Comparison of ENCODE assay signal across 20 cellular contexts in the genomic region with DNA sequence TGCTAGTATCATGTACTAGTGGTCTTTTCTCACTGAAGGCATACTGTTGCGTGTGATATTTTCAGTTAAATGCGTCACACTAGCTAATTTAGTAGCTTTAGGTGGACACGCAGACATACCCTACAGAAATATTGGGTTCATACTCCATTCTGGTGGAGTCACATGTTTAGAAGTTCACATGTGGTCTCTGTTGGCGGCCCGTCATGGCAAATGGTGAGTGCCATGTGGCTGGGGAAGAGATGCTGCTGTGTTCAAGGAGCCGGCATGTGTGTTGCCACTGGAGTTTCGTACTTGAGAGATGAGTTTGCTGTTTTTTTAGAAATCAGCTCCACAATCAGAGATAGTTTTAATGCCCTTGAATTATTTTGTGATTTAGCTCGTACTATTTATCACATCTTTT. TPM values are rescaled to one million over a fixed set of nuclear protein-coding genes. Genes with fewer than 3 reads are reported as not detected.
DNase-seq lines count a peak whose midpoint lies in the region; ATAC-seq and TF ChIP-seq lines count a peak whose summit lies in the region.
"Had no signal": no experiment of that assay in that cellular context is flagged by ENCODE, and none has a peak within 500 bp of the region (broad histone marks: within the 10 kb centered on the region; RNA-seq: fewer than 3 reads in every experiment).

No MANE protein-coding gene starts in this region.

- no peak for TF ChIP-seq POLR2A in vagina (IDR thresholded peaks at IDR 0.05)

- H2BK120ac ChIP-seq in neuronal stem cell (ENCODE audit: low read depth, low read length): no peak overlapping the region

- H3K4me2 ChIP-seq in PC-3 (ENCODE audit: low read length) (peak overlapping the region; percentile 9; the same call in 1 of the 2 replicates), neuronal stem cell (ENCODE audit: insufficient read depth, low read length, poor library complexity, severe bottlenecking) (no peak overlapping the region)
- H3K4me2 ChIP-seq: neural progenitor cell had no signal

- H3K79me2 ChIP-seq in PC-3 (ENCODE audit: low read length): peaks cover 100% of the 10 kb centered on the region

- no peaks in the 10 kb centered on the region for H3F3A ChIP-seq in PC-3 (ENCODE audit: low read length, unreplicated experiment)

- H3K9ac ChIP-seq in PC-3 (ENCODE audit: low read length) (no peak overlapping the region), neuronal stem cell (ENCODE audit: low read depth, low read length, poor library complexity) (no peak overlapping the region)
- H3K9ac ChIP-seq: neural progenitor cell had no signal

- H3K4me1 ChIP-seq in PC-3 (ENCODE audit: insufficient read depth, low read length) (peaks cover 27% of the 10 kb centered on the region), vagina (peaks cover 32% of the 10 kb centered on the region), neuronal stem cell (ENCODE audit: control insufficient read depth in 2 of 2, insufficient read depth in 1 of 2, low read depth in 1 of 2, low read length in 2 of 2) (no peaks in the 10 kb centered on the region)

- TF ChIP-seq CTCF in PC-3 (conservative IDR thresholded peaks at IDR 0.05; ENCODE audit: low read depth, low read length): no peak
- no peak for TF ChIP-seq CTCF in dorsolateral prefrontal cortex (IDR thresholded peaks at IDR 0.05 in 54 of 56, conservative IDR thresholded peaks at IDR 0.05 in 2 of 56; ENCODE audit: low read depth in 1 of 56, partially characterized antibody in 56 of 56)
- no peak for TF ChIP-seq CTCF in vagina (IDR thresholded peaks at IDR 0.05)

- H3K4me3 Mint-ChIP-seq in stimulated activated memory B cell treated with anti-CD40 and anti-IgM and Interleukin-4, amounts not matched to agents 10 μg/mL and 1 μg/mL and 100 μg/mL, for 72 hours: peak overlapping the region; percentile 34
- H3K4me3 Mint-ChIP-seq in activated naive CD4-positive, alpha-beta T cell treated with anti-CD3 and anti-CD28 coated beads for 36 hours: no peak overlapping the region
- H3K4me3 Mint-ChIP-seq: neural progenitor cell had no signal

- peak overlapping the region; percentile 8; the same call in 1 of the 2 replicates for H3K27ac ChIP-seq in PC-3 (ENCODE audit: low read length)
- peak overlapping the region in 32 of 59 donors; percentile 0 to 65 (median 24) for H3K27ac ChIP-seq in dorsolateral prefrontal cortex
- no peak overlapping the region for H3K27ac ChIP-seq in vagina
- H3K27ac ChIP-seq in neuronal stem cell (replicated peaks; ENCODE audit: low read length): no peak overlapping the region
- H3K27ac ChIP-seq: neural progenitor cell, RWPE1 had no signal

- H3K23ac ChIP-seq in neuronal stem cell (ENCODE audit: low read depth, low read length, poor library complexity): no peak overlapping the region

- no peaks in the 10 kb centered on the region for H3K9me3 ChIP-seq in PC-3 (ENCODE audit: low read length)
- no peaks in the 10 kb centered on the region for H3K9me3 ChIP-seq in vagina
- H3K9me3 ChIP-seq in neuronal stem cell (replicated peaks in 1 of 2; ENCODE audit: control insufficient read depth in 2 of 2, insufficient read depth in 1 of 2, low read depth in 1 of 2, low read length in 2 of 2): no peaks in the 10 kb centered on the region
- H3K9me3 ChIP-seq: thoracic aorta had no signal

- no peak overlapping the region for H2BK12ac ChIP-seq in neuronal stem cell (ENCODE audit: low read length)

- no peak overlapping the region for H4K91ac ChIP-seq in neuronal stem cell (ENCODE audit: low read depth, low read length, poor library complexity)

- no peaks in the 10 kb centered on the region for H3K27me3 Mint-ChIP-seq in stimulated activated memory B cell treated with anti-CD40 and anti-IgM and Interleukin-4, amounts not matched to agents 10 μg/mL and 1 μg/mL and 100 μg/mL, for 72 hours
- H3K27me3 Mint-ChIP-seq in activated naive CD4-positive, alpha-beta T cell treated with anti-CD3 and anti-CD28 coated beads for 36 hours (ENCODE audit: low read depth): no peaks in the 10 kb centered on the region

- ATAC-seq in PC-3: no peak
- ATAC-seq in stimulated activated memory B cell treated with anti-CD40 and anti-IgM and Interleukin-4, amounts not matched to agents 10 μg/mL and 1 μg/mL and 100 μg/mL, for 72 hours: no peak
- ATAC-seq: HCT116, left colon had no signal

- H3K79me1 ChIP-seq in neuronal stem cell (ENCODE audit: low read depth, low read length): peaks cover 6% of the 10 kb centered on the region

- H3K36me3 Mint-ChIP-seq in stimulated activated memory B cell treated with anti-CD40 and anti-IgM and Interleukin-4, amounts not matched to agents 10 μg/mL and 1 μg/mL and 100 μg/mL, for 72 hours: peaks cover 25% of the 10 kb centered on the region
- peaks cover 15% of the 10 kb centered on the region for H3K36me3 Mint-ChIP-seq in activated naive CD4-positive, alpha-beta T cell treated with anti-CD3 and anti-CD28 coated beads for 36 hours (ENCODE audit: low read depth)

- DNase-seq in NCI-H524 (lab: John Stamatoyannopoulos, UW) (peak; percentile 30 to 60), NCI-H524 treated with DMSO at 0.1 percent for 48 hours (lab: John Stamatoyannopoulos, UW) (no peak), PC-3 (no peak), dorsolateral prefrontal cortex (no peak), vagina (ENCODE audit: extremely low spot score in 2 of 2) (no peak), neuronal stem cell (ENCODE audit: low spot score) (no peak)
- DNase-seq in activated naive CD4-positive, alpha-beta T cell treated with anti-CD3 and anti-CD28 coated beads for 36 hours: no peak
- DNase-seq: 8988T; activated CD8-positive, alpha-beta memory T cell treated with anti-CD3 and anti-CD28 coated beads, Interleukin-2, amount 50 U/mL, for 48 hours; activated naive CD4-positive, alpha-beta T cell; C1 segment of cervical spinal cord; GDM1; left colon; MM.1S; NCI-H187 treated with DMSO at 0.1 percent for 48 hours had no signal

- H3K27ac Mint-ChIP-seq in stimulated activated memory B cell treated with anti-CD40 and anti-IgM and Interleukin-4, amounts not matched to agents 10 μg/mL and 1 μg/mL and 100 μg/mL, for 72 hours: peak overlapping the region; percentile 89
- H3K27ac Mint-ChIP-seq in activated naive CD4-positive, alpha-beta T cell treated with anti-CD3 and anti-CD28 coated beads for 36 hours: no peak overlapping the region
- H3K27ac Mint-ChIP-seq: neural progenitor cell had no signal

- WGBS in neuronal stem cell (ENCODE audit: extremely low coverage in 2 of 2, insufficient read length in 2 of 2, insufficient replicate concordance in 1 of 2), 2 donors: no CpG with 5 or more reads among the region's 8 CpGs

- H4K8ac ChIP-seq in neuronal stem cell (ENCODE audit: low read depth, low read length): no peak overlapping the region

- H3K4me3 ChIP-seq in PC-3 (ENCODE audit: low read length): no peak overlapping the region
- H3K4me3 ChIP-seq in dorsolateral prefrontal cortex: no peak overlapping the region
- H3K4me3 ChIP-seq in vagina: no peak overlapping the region
- H3K4me3 ChIP-seq in neuronal stem cell (ENCODE audit: low read length in 2 of 2): no peak overlapping the region
- H3K4me3 ChIP-seq: neural progenitor cell, thoracic aorta had no signal

- no peak overlapping the region for H3K18ac ChIP-seq in neuronal stem cell (ENCODE audit: low read length)

- peaks cover 84% of the 10 kb centered on the region for H3K4me1 Mint-ChIP-seq in stimulated activated memory B cell treated with anti-CD40 and anti-IgM and Interleukin-4, amounts not matched to agents 10 μg/mL and 1 μg/mL and 100 μg/mL, for 72 hours
- H3K4me1 Mint-ChIP-seq in activated naive CD4-positive, alpha-beta T cell treated with anti-CD3 and anti-CD28 coated beads for 36 hours (ENCODE audit: low read depth): peaks cover 44% of the 10 kb centered on the region

- no peak overlapping the region for H2AK5ac ChIP-seq in neuronal stem cell (ENCODE audit: low read depth, low read length)

- H2BK5ac ChIP-seq in neuronal stem cell (ENCODE audit: low read length): no peak overlapping the region

- POLR2A ChIA-PET in PC-3 (lab: Charles Lee; ENCODE audit: unreplicated experiment): interaction anchor here (0.6 kb wide), 1 partner anchor 11 kb away, joined by 3 read pairs; no protein-coding TSS in a partner anchor

- no peak overlapping the region for H2BK15ac ChIP-seq in neuronal stem cell (ENCODE audit: low read length)

- no peak overlapping the region for H3K4ac ChIP-seq in neuronal stem cell (ENCODE audit: low read length)

- no peak overlapping the region for H3K14ac ChIP-seq in neuronal stem cell (ENCODE audit: low read length)

- H4K20me1 ChIP-seq in PC-3 (ENCODE audit: low read length): peaks cover 15% of the 10 kb centered on the region; the same call in 1 of the 2 replicates

- H3K27me3 ChIP-seq in PC-3 (ENCODE audit: low read length) (no peaks in the 10 kb centered on the region), dorsolateral prefrontal cortex (no peaks in the 10 kb centered on the region), vagina (no peaks in the 10 kb centered on the region), neuronal stem cell (ENCODE audit: control insufficient read depth in 3 of 3, insufficient read depth in 3 of 3, low read depth in 1 of 3, low read length in 3 of 3) (no peaks in the 10 kb centered on the region)
- H3K27me3 ChIP-seq: neural progenitor cell had no signal

- H2AFZ ChIP-seq in PC-3 (ENCODE audit: low read length): no peak overlapping the region
- H2AFZ ChIP-seq in neuronal stem cell (ENCODE audit: low read length): no peak overlapping the region
- H2AFZ ChIP-seq: neural progenitor cell had no signal

- 0 out of 2 replicates have a peak, but pooled peaks cover 11% of the 10 kb centered on the region for H3K36me3 ChIP-seq in PC-3 (ENCODE audit: low read depth, low read length)
- H3K36me3 ChIP-seq in vagina: no peaks in the 10 kb centered on the region
- H3K36me3 ChIP-seq in neuronal stem cell (replicated peaks in 1 of 2; ENCODE audit: control insufficient read depth in 2 of 2, insufficient read depth in 2 of 2, low read length in 2 of 2): no peaks in the 10 kb centered on the region
- H3K36me3 ChIP-seq: neural progenitor cell, thoracic aorta had no signal

- H3K9me2 ChIP-seq in PC-3 (replicated peaks; ENCODE audit: low read length): no peaks in the 10 kb centered on the region

- no TSS peak for BruUV-seq in PC-3 (replicated peaks; lab: Mats Ljungman, UMichigan)

- CTCF ChIA-PET in PC-3 (lab: Charles Lee): no interaction called here
- CTCF ChIA-PET in activated naive CD4-positive, alpha-beta T cell treated with anti-CD3 and anti-CD28 coated beads for 36 hours (lab: Charles Lee): interaction anchor here (0.7 kb wide), 1 partner anchor 16 kb away, joined by 3 read pairs; no protein-coding TSS in a partner anchor

- H3K9me3 Mint-ChIP-seq in stimulated activated memory B cell treated with anti-CD40 and anti-IgM and Interleukin-4, amounts not matched to agents 10 μg/mL and 1 μg/mL and 100 μg/mL, for 72 hours: peaks cover 7% of the 10 kb centered on the region
- H3K9me3 Mint-ChIP-seq in activated naive CD4-positive, alpha-beta T cell treated with anti-CD3 and anti-CD28 coated beads for 36 hours: peaks cover 14% of the 10 kb centered on the region

- intact Hi-C loops in PC-3 (cut with micrococcal nuclease) (no loop called here), dorsolateral prefrontal cortex (cut with DNase I) (no loop called here), vagina (cut with DNase I) (no loop called here)
- intact Hi-C loops in activated naive CD4-positive, alpha-beta T cell treated with anti-CD3 and anti-CD28 coated beads for 36 hours (cut with micrococcal nuclease): no loop called here

RNA-seq across cellular contexts. Expression of a gene that starts 41.6 kb away (rescaled TPM):
- 42.4 and 42.7 TPM in 2 replicates for total RNA-seq in PC-3 (2014; rRNA removed)
- total RNA-seq in dorsolateral prefrontal cortex: 100 to 1,000 TPM; 102 to 236 (median 169) TPM
- total RNA-seq in vagina: 18.7 TPM
- polyA plus RNA-seq in neuronal stem cell (2013, experiment 1 of 2): 27.7 TPM
- polyA plus RNA-seq in neuronal stem cell (2013, experiment 2 of 2): 27.2 TPM
- 10 to 100 TPM; 33.2 to 34.6 TPM for total RNA-seq in activated naive CD4-positive, alpha-beta T cell treated with anti-CD3 and anti-CD28 coated beads for 36 hours

Comparison
In these comparisons a context has a peak if more than half of its experiments do, and no peak if none do; other contexts are left out.
1. DNase-seq: peak in NCI-H524 (2 of 2); none in NCI-H524 treated with DMSO at 0.1 percent for 48 hours (single experiment), PC-3 (single experiment), dorsolateral prefrontal cortex (0 of 10), vagina (0 of 2), neuronal stem cell (single experiment) and activated naive CD4-positive, alpha-beta T cell treated with anti-CD3 and anti-CD28 coated beads for 36 hours (single experiment).
2. H3K27ac ChIP-seq: peak in PC-3 (single experiment) and dorsolateral prefrontal cortex (32 of 59); none in vagina (single experiment) and neuronal stem cell (single experiment).